8 cellular contexts compared by ENCODE assay signal in genomic region chr6:145015739-145016558, GRCh38.
DNase-seq lines count a peak whose midpoint lies in the region; ATAC-seq and TF ChIP-seq lines count a peak whose summit lies in the region.

No MANE protein-coding gene starts in this region.

- H3K4me3 ChIP-seq in kidney epithelial cell (ENCODE audit: low read depth, low read length): no peak overlapping the region
- no peak overlapping the region for H3K4me3 ChIP-seq in H7 (ENCODE audit: insufficient read depth, low read depth, low read length)
- H3K4me3 ChIP-seq in suprapubic skin: no peak overlapping the region

- H3K27me3 Mint-ChIP-seq in Calu3 (ENCODE audit: unreplicated experiment): no peaks in the 10 kb centered on the region
- H3K27me3 Mint-ChIP-seq in activated CD4-positive, alpha-beta memory T cell treated with anti-CD3 and anti-CD28 coated beads for 36 hours: peaks cover 4% of the 10 kb centered on the region

- intact Hi-C loops in Calu3 (cut with micrococcal nuclease; ENCODE audit: unreplicated experiment): no loop called here
- intact Hi-C loops in activated CD4-positive, alpha-beta memory T cell treated with anti-CD3 and anti-CD28 coated beads for 36 hours (cut with micrococcal nuclease): loop anchor here (10.0 kb wide), 2 partner anchors 199 to 671 kb away; no protein-coding TSS in a partner anchor

- POLR2A ChIA-PET in activated CD4-positive, alpha-beta memory T cell treated with anti-CD3 and anti-CD28 coated beads for 36 hours (lab: Charles Lee): no interaction called here

- peaks cover 12% of the 10 kb centered on the region for H3K4me1 Mint-ChIP-seq in Calu3 (ENCODE audit: low read depth, unreplicated experiment)
- H3K4me1 Mint-ChIP-seq in activated CD4-positive, alpha-beta memory T cell treated with anti-CD3 and anti-CD28 coated beads for 36 hours (ENCODE audit: low read depth): peaks cover 11% of the 10 kb centered on the region

- ATAC-seq in GM19467 (IDR thresholded peaks at IDR 0.05; ENCODE audit: unreplicated experiment): peak; percentile 84
- peak; percentile 98 for ATAC-seq in HG03439 (IDR thresholded peaks at IDR 0.05; ENCODE audit: unreplicated experiment)

- 82% methylated on average over 2 of the region's 2 CpGs for WGBS in suprapubic skin

- H3K27me3 ChIP-seq in kidney epithelial cell (ENCODE audit: control insufficient read depth, insufficient read depth, low read length): no peaks in the 10 kb centered on the region
- no peaks in the 10 kb centered on the region for H3K27me3 ChIP-seq in H7 (ENCODE audit: control insufficient read depth, insufficient read depth, low read length)
- no peaks in the 10 kb centered on the region for H3K27me3 ChIP-seq in suprapubic skin

- H3K27ac Mint-ChIP-seq in Calu3 (ENCODE audit: unreplicated experiment): peak overlapping the region; percentile 51
- H3K27ac Mint-ChIP-seq in activated CD4-positive, alpha-beta memory T cell treated with anti-CD3 and anti-CD28 coated beads for 36 hours: no peak overlapping the region

- no peak overlapping the region for H3K4me3 Mint-ChIP-seq in Calu3 (ENCODE audit: low read depth, unreplicated experiment)
- no peak overlapping the region for H3K4me3 Mint-ChIP-seq in activated CD4-positive, alpha-beta memory T cell treated with anti-CD3 and anti-CD28 coated beads for 36 hours

- no peaks in the 10 kb centered on the region for H3K36me3 ChIP-seq in kidney epithelial cell (ENCODE audit: control insufficient read depth, insufficient read depth, low read length)
- H3K36me3 ChIP-seq in H7 (replicated peaks; ENCODE audit: control insufficient read depth, insufficient read depth, low read length): no peaks in the 10 kb centered on the region
- no peaks in the 10 kb centered on the region for H3K36me3 ChIP-seq in suprapubic skin

- H3K27ac ChIP-seq in suprapubic skin: no peak overlapping the region

- no peak for TF ChIP-seq EP300 in suprapubic skin (IDR thresholded peaks at IDR 0.05)

- no peak for TF ChIP-seq POLR2A in suprapubic skin (IDR thresholded peaks at IDR 0.05)

- no peaks in the 10 kb centered on the region for H3K36me3 Mint-ChIP-seq in Calu3 (ENCODE audit: insufficient read depth, unreplicated experiment)
- H3K36me3 Mint-ChIP-seq in activated CD4-positive, alpha-beta memory T cell treated with anti-CD3 and anti-CD28 coated beads for 36 hours: no peaks in the 10 kb centered on the region

- no peaks in the 10 kb centered on the region for H3K9me3 ChIP-seq in suprapubic skin

- peak; percentile 10 for DNase-seq in Calu3
- DNase-seq in activated CD4-positive, alpha-beta memory T cell treated with anti-CD3 and anti-CD28 coated beads for 36 hours: peak; percentile 53
- DNase-seq in kidney epithelial cell (ENCODE audit: low read depth): peak; percentile 87
- no peak for DNase-seq in H7
- no peak for DNase-seq in suprapubic skin (ENCODE audit: low spot score in 2 of 2)
- DNase-seq in amygdala (lab: John Stamatoyannopoulos, UW): no peak

- no peaks in the 10 kb centered on the region for H3K4me1 ChIP-seq in suprapubic skin

- no peaks in the 10 kb centered on the region for H3K9me3 Mint-ChIP-seq in Calu3 (ENCODE audit: low read depth, unreplicated experiment)
- H3K9me3 Mint-ChIP-seq in activated CD4-positive, alpha-beta memory T cell treated with anti-CD3 and anti-CD28 coated beads for 36 hours: no peaks in the 10 kb centered on the region

- CTCF ChIA-PET in Calu3 (lab: Charles Lee): no interaction called here
- CTCF ChIA-PET in activated CD4-positive, alpha-beta memory T cell treated with anti-CD3 and anti-CD28 coated beads for 36 hours (lab: Charles Lee): no interaction called here

- no peak for TF ChIP-seq CTCF in Calu3 (IDR thresholded peaks at IDR 0.05; ENCODE audit: unreplicated experiment)
- TF ChIP-seq CTCF in kidney epithelial cell (IDR thresholded peaks at IDR 0.05; ENCODE audit: insufficient read depth, low read length, poor library complexity, severe bottlenecking): no peak
- no peak for TF ChIP-seq CTCF in suprapubic skin (IDR thresholded peaks at IDR 0.05)

- no TSS peak for BruUV-seq in Calu3 (replicated peaks; lab: Mats Ljungman, UMichigan)

Comparison
In these comparisons a context has a peak if more than half of its experiments do, and no peak if none do; other contexts are left out.
1. DNase-seq: peak in Calu3 (single experiment), activated CD4-positive, alpha-beta memory T cell treated with anti-CD3 and anti-CD28 coated beads for 36 hours (single experiment) and kidney epithelial cell (single experiment); none in H7 (single experiment), suprapubic skin (0 of 2) and amygdala (0 of 56).